Comparison of ENCODE assay signal across 20 cellular contexts in the genomic region with DNA sequence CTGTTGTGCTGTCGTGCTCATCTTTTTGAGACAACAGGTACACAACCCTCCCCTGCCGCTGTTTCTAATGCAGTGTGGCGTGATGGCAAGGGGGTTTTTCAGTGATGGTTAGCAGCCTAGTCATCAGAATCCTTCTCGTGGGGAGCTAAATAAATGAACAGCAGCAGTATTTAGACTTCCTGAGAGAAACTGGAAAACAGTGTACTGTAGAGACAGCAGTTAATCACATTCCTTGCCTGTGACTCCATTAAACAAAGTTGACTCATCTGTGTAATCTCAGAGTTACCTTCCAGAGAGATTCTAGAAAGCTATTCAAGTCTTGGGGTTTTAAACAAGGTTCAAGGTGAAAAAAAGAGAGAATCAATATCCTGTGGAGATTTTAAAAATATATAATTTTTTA.
DNase-seq lines count a peak whose midpoint lies in the region; ATAC-seq, FAIRE-seq and TF ChIP-seq lines count a peak whose summit lies in the region.
"Had no signal": no experiment of that assay in that cellular context is flagged by ENCODE, and none has a peak within 500 bp of the region (broad histone marks: within the 10 kb centered on the region; RNA-seq: fewer than 3 reads in every experiment).

No MANE protein-coding gene starts in this region.

- no peak overlapping the region for H2AK5ac ChIP-seq in mesenchymal stem cell (ENCODE audit: low read length, severe bottlenecking)

- H2BK5ac ChIP-seq in mesenchymal stem cell (ENCODE audit: low read depth, low read length, poor library complexity, severe bottlenecking): no peak overlapping the region

- H3K27me3 ChIP-seq in bronchial epithelial cell (ENCODE audit: control insufficient read depth, insufficient read depth, low read length): no peaks in the 10 kb centered on the region
- H3K27me3 ChIP-seq in mesenchymal stem cell (ENCODE audit: control insufficient read depth in 1 of 2, insufficient read depth in 1 of 2, low read length in 2 of 2): no peaks in the 10 kb centered on the region
- H3K27me3 ChIP-seq in SJCRH30: no peaks in the 10 kb centered on the region
- H3K27me3 ChIP-seq: heart left ventricle, upper lobe of left lung had no signal

- no peak overlapping the region for H4K91ac ChIP-seq in mesenchymal stem cell (ENCODE audit: low read length)

- ATAC-seq in HG02623 (IDR thresholded peaks at IDR 0.05; ENCODE audit: unreplicated experiment): no peak
- ATAC-seq in activated T-helper 17 cell treated with anti-CD3 and anti-CD28 coated beads, Interleukin-2, amount 50 U/mL, for 72 hours (replicated peaks): no peak
- ATAC-seq: heart left ventricle had no signal

- no peak overlapping the region for H2BK120ac ChIP-seq in mesenchymal stem cell (ENCODE audit: low read depth, low read length)

- peak; percentile 7 for DNase-seq in AG20443 (ENCODE audit: low spot score)
- peak; percentile 43 for DNase-seq in LHCN-M2 (ENCODE audit: low read depth)
- DNase-seq in bronchial epithelial cell (ENCODE audit: low read depth): peak; percentile 50
- peak; percentile 82 for DNase-seq in mesenchymal stem cell
- no peak for DNase-seq in NCI-H446 (lab: John Stamatoyannopoulos, UW)
- no peak for DNase-seq in SJCRH30
- DNase-seq: Caco-2; heart left ventricle; left cardiac atrium; NCI-H1930; NCI-H524 treated with DMSO at 0.1 percent for 48 hours; OCI-M1; stimulated activated CD4-positive, alpha-beta T cell treated with anti-CD3 and anti-CD28 coated beads, Interleukin-12 subunit alpha, Interleukin-12 subunit beta, amount 100 ng/mL, for 4 hours; upper lobe of left lung; WERI-Rb-1 had no signal

- H3K4ac ChIP-seq in mesenchymal stem cell (ENCODE audit: low read depth in 1 of 2, low read length in 2 of 2): peak overlapping the region in 1 of 2 experiments; percentile 75

- H3K23ac ChIP-seq in mesenchymal stem cell (ENCODE audit: low read length in 2 of 2): no peak overlapping the region

- H3K4me3 ChIP-seq in bronchial epithelial cell (ENCODE audit: low read depth, low read length): no peak overlapping the region
- H3K4me3 ChIP-seq in mesenchymal stem cell (ENCODE audit: insufficient read depth in 1 of 2, low read depth in 1 of 2, low read length in 2 of 2): no peak overlapping the region
- H3K4me3 ChIP-seq in SJCRH30: no peak overlapping the region
- H3K4me3 ChIP-seq: coronary artery, heart left ventricle, upper lobe of left lung had no signal

- peaks cover 11% of the 10 kb centered on the region for H3K9me3 Mint-ChIP-seq in activated T-helper 17 cell treated with anti-CD3 and anti-CD28 coated beads, Interleukin-2, amount 50 U/mL, for 72 hours

- no peak overlapping the region for H3K18ac ChIP-seq in mesenchymal stem cell (ENCODE audit: low read depth in 1 of 2, low read length in 2 of 2)

- no peak overlapping the region for H3K9ac ChIP-seq in mesenchymal stem cell (ENCODE audit: low read length)

- no peak overlapping the region for H2AFZ ChIP-seq in mesenchymal stem cell (ENCODE audit: low read depth, low read length)

- H3K14ac ChIP-seq in mesenchymal stem cell (ENCODE audit: low read length in 2 of 2): no peak overlapping the region

- H3K9me3 ChIP-seq in mesenchymal stem cell (ENCODE audit: control insufficient read depth, low read length): no peaks in the 10 kb centered on the region
- no peaks in the 10 kb centered on the region for H3K9me3 ChIP-seq in SJCRH30 (replicated peaks)
- H3K9me3 ChIP-seq: Caco-2, heart left ventricle, upper lobe of left lung had no signal

- H2BK15ac ChIP-seq in mesenchymal stem cell (ENCODE audit: low read depth, poor library complexity, severe bottlenecking): no peak overlapping the region

- peaks cover 2% of the 10 kb centered on the region for H3K4me1 ChIP-seq in mesenchymal stem cell (ENCODE audit: control insufficient read depth, insufficient read depth, low read depth, low read length)
- no peaks in the 10 kb centered on the region for H3K4me1 ChIP-seq in SJCRH30
- H3K4me1 ChIP-seq: Caco-2, heart left ventricle, upper lobe of left lung had no signal

- no peak for FAIRE-seq in bronchial epithelial cell (lab: Jason Lieb, UNC)

- no peak overlapping the region for H3K4me3 Mint-ChIP-seq in activated T-helper 17 cell treated with anti-CD3 and anti-CD28 coated beads, Interleukin-2, amount 50 U/mL, for 72 hours
- H3K4me3 Mint-ChIP-seq: activated T-helper 1 cell treated with anti-CD3 and anti-CD28 coated beads, Interleukin-12 subunit alpha, Interleukin-12 subunit beta, Interleukin-2, Interleukin-4 antibody, amounts not matched to agents 30 ng/mL and 10 ng/mL and 1 ng/mL, durations not matched to agents 14 hours and 24 hours and 36 hours; stimulated activated naive CD8-positive, alpha-beta T cell treated with anti-CD3 and anti-CD28 coated beads, Interleukin-15, Interleukin-2, amounts not matched to agents 100 ng/mL and 50 ng/mL, for 24 hours had no signal

- no peaks in the 10 kb centered on the region for H3K79me1 ChIP-seq in mesenchymal stem cell (replicated peaks; ENCODE audit: low read length, poor library complexity, severe bottlenecking)

- H3K27ac ChIP-seq in mesenchymal stem cell (ENCODE audit: low read length, poor library complexity, severe bottlenecking) (peak overlapping the region; percentile 61), SJCRH30 (no peak overlapping the region)
- H3K27ac ChIP-seq: coronary artery, heart left ventricle, upper lobe of left lung, WERI-Rb-1 had no signal

- no peak for TF ChIP-seq CTCF in bronchial epithelial cell (IDR thresholded peaks at IDR 0.05; ENCODE audit: insufficient read depth, low read length, severe bottlenecking)

- WGBS in mesenchymal stem cell: 29% methylated on average over 2 of the region's 4 CpGs

- no peak overlapping the region for H4K8ac ChIP-seq in mesenchymal stem cell (ENCODE audit: low read length)

- H3K36me3 ChIP-seq in bronchial epithelial cell (ENCODE audit: control insufficient read depth, insufficient read depth, low read length) (no peaks in the 10 kb centered on the region), mesenchymal stem cell (ENCODE audit: control insufficient read depth in 1 of 2, insufficient read depth in 2 of 2, low read depth in 1 of 2, low read length in 2 of 2) (no peaks in the 10 kb centered on the region), SJCRH30 (no peaks in the 10 kb centered on the region)
- H3K36me3 ChIP-seq: heart left ventricle, upper lobe of left lung, WERI-Rb-1 had no signal

- no peaks in the 10 kb centered on the region for H3K36me3 Mint-ChIP-seq in activated T-helper 17 cell treated with anti-CD3 and anti-CD28 coated beads, Interleukin-2, amount 50 U/mL, for 72 hours (ENCODE audit: low read depth)

- H2BK12ac ChIP-seq in mesenchymal stem cell (ENCODE audit: low read length in 2 of 2): no peak overlapping the region

- H3K27ac Mint-ChIP-seq in activated T-helper 17 cell treated with anti-CD3 and anti-CD28 coated beads, Interleukin-2, amount 50 U/mL, for 72 hours: no peak overlapping the region
- H3K27ac Mint-ChIP-seq: activated T-helper 1 cell treated with anti-CD3 and anti-CD28 coated beads, Interleukin-12 subunit alpha, Interleukin-12 subunit beta, Interleukin-2, Interleukin-4 antibody, amounts not matched to agents 30 ng/mL and 10 ng/mL and 1 ng/mL, durations not matched to agents 14 hours and 24 hours and 36 hours; stimulated activated naive CD8-positive, alpha-beta T cell treated with anti-CD3 and anti-CD28 coated beads, Interleukin-15, Interleukin-2, amounts not matched to agents 100 ng/mL and 50 ng/mL, for 24 hours had no signal

- peak overlapping the region; percentile 56 for H3K4me2 ChIP-seq in mesenchymal stem cell (ENCODE audit: low read length, poor library complexity, severe bottlenecking)

- H3K4me1 Mint-ChIP-seq in activated T-helper 17 cell treated with anti-CD3 and anti-CD28 coated beads, Interleukin-2, amount 50 U/mL, for 72 hours: no peaks in the 10 kb centered on the region

- H3K27me3 Mint-ChIP-seq in activated T-helper 17 cell treated with anti-CD3 and anti-CD28 coated beads, Interleukin-2, amount 50 U/mL, for 72 hours: no peaks in the 10 kb centered on the region
- H3K27me3 Mint-ChIP-seq: stimulated activated naive CD8-positive, alpha-beta T cell treated with anti-CD3 and anti-CD28 coated beads, Interleukin-15, Interleukin-2, amounts not matched to agents 100 ng/mL and 50 ng/mL, for 24 hours had no signal

Comparison
In these comparisons a context has a peak if more than half of its experiments do, and no peak if none do; other contexts are left out.
1. DNase-seq: peak in AG20443 (single experiment), LHCN-M2 (single experiment), bronchial epithelial cell (single experiment) and mesenchymal stem cell (single experiment); none in NCI-H446 (0 of 2) and SJCRH30 (0 of 2).